In the genomic region with DNA sequence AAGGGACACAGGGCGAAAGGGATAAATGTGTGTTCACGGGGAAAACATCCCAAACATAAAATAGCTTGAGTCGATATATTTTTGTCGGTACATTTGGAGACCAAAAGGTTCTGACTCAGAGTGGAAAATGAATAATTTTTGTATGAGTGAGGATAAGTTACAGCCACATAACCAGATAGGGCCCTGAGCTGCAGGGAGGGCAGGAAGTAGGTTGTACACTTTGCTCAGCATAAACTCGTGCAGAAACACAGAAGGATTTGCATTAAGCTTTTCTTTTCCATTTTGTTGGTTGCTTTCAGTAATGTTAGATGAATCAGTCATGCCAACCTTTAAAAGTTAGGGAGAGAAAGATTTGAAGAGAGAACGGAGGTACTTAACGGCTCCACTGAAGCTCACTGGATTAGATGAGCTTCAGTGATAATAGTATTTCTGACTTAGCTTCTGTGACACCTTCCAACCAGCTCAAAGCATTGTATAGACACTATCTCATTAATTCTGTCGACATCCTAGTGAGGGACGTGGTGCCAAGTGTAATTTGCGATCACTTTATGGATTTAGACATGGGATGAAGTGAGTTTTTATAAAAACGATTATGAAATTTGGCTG, we compare ENCODE assay signal across 1 cellular context.
TF ChIP-seq lines count a peak whose summit lies in the region.

No MANE protein-coding gene starts in this region.

TF ChIP-seq in HepG2, 621 proteins besides CTCF, POLR2A, EP300 and RAD21 (continued from another document):
- no peak for TF ChIP-seq ZNF800 (CRISPR knock-in tag; IDR thresholded peaks at IDR 0.05)
- TF ChIP-seq NONO (IDR thresholded peaks at IDR 0.05): no peak
- TF ChIP-seq NONO (CRISPR knock-in tag; conservative IDR thresholded peaks at IDR 0.05): no peak
